Comparison of ENCODE assay signal across 31 cellular contexts in the genomic region with DNA sequence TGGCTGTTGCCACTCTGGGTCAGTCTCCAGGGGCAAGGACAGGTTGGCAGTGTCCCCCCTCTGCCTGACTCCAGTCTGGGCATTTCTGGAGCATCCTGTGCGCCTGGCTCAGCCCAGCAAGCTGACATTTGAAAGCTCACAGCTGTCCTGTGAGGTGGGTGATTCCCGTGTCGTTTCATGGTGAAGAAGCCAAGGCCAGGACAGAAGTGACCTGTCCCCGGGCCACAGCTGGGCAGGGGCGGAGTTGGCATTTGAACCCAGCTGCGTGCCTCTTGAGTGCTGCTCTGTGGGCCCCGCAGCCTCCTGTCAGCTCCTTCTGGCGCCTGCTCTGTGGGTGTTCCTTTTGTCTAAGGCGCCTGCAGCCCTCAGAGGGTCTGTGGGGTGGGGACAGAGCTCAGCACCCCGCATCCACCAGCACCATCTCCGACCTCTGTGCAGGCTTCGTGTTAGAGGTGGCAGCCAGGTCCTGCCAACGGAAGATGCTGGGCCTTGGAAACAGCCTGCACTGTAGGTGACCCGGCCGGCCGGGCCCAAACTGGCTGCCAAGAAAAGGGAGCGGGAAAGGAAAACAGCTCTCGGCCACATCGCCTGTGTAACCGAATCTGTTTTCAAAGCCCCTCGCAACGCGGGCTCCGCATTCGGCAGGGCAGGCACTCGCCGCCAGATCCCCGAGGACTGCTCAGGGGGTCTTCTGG. TPM values are rescaled to one million over a fixed set of nuclear protein-coding genes. Genes with fewer than 3 reads are reported as not detected.
A peak's percentile ranks its signal among the peaks of the same experiment; 100 is the strongest.
DNase-seq lines count a peak whose midpoint lies in the region; ATAC-seq and TF ChIP-seq lines count a peak whose summit lies in the region.
"Had no signal": no experiment of that assay in that cellular context is flagged by ENCODE, and none has a peak within 500 bp of the region (broad histone marks: within the 10 kb centered on the region; RNA-seq: fewer than 3 reads in every experiment).

No MANE protein-coding gene starts in this region.

- ATAC-seq in HG03045 (IDR thresholded peaks at IDR 0.05; ENCODE audit: unreplicated experiment): no peak
- ATAC-seq in left colon: no peak
- ATAC-seq: left cardiac atrium had no signal

- H3K27ac ChIP-seq in BLaER1 treated with 17β-estradiol and CSF1 and Interleukin-3, amounts not matched to agents 10 nM and 100 nM: no peak overlapping the region
- H3K27ac ChIP-seq in HUES64 (ENCODE audit: low read depth, low read length): no peak overlapping the region
- no peak overlapping the region for H3K27ac ChIP-seq in coronary artery
- H3K27ac ChIP-seq: KMS-11 had no signal

- peak overlapping the region in 9 of 11 experiments; percentile 24 to 98 (median 85); a peak in 15 of 22 replicates for H3K4me2 ChIP-seq in BLaER1 treated with 17β-estradiol and CSF1 and Interleukin-3, amounts not matched to agents 10 nM and 100 nM
- H3K4me2 ChIP-seq: KMS-11 had no signal

- peak overlapping the region in 1 of 3 experiments; percentile 27 for H3K4me3 Mint-ChIP-seq in nephron
- H3K4me3 Mint-ChIP-seq: activated CD4-positive, alpha-beta memory T cell treated with anti-CD3 and anti-CD28 coated beads for 36 hours; activated naive CD4-positive, alpha-beta T cell treated with anti-CD3 and anti-CD28 coated beads, Interleukin-2, amount 50 U/mL, for 24 hours; memory B cell had no signal

- H3K4me1 Mint-ChIP-seq in nephron: peaks cover 41% of the 10 kb centered on the region

- H3K9me3 ChIP-seq in BLaER1 treated with 17β-estradiol and CSF1 and Interleukin-3, amounts not matched to agents 10 nM and 100 nM (replicated peaks in 1 of 11): no peaks in the 10 kb centered on the region
- no peaks in the 10 kb centered on the region for H3K9me3 ChIP-seq in HUES64 (ENCODE audit: insufficient read depth, low read depth, low read length)
- H3K9me3 ChIP-seq: BE2C, Caco-2 had no signal

- no peaks in the 10 kb centered on the region for H3K9me3 Mint-ChIP-seq in nephron
- H3K9me3 Mint-ChIP-seq: activated CD4-positive, alpha-beta memory T cell treated with anti-CD3 and anti-CD28 coated beads for 36 hours; activated naive CD4-positive, alpha-beta T cell treated with anti-CD3 and anti-CD28 coated beads, Interleukin-2, amount 50 U/mL, for 24 hours; activated T-helper 2 cell treated with anti-CD3 and anti-CD28 coated beads, Interferon-gamma antibody, Interleukin-2, Interleukin-4, amounts not matched to agents 10 μg/mL and 5 μg/mL and 100 μg/mL, durations not matched to agents 14 hours and 24 hours and 36 hours; memory B cell had no signal

- intact Hi-C loops in left colon (cut with DNase I, micrococcal nuclease): no loop called here

- peak overlapping the region in 2 of 3 experiments; percentile 30 to 74 for H3K27ac Mint-ChIP-seq in nephron
- H3K27ac Mint-ChIP-seq: activated CD4-positive, alpha-beta memory T cell treated with anti-CD3 and anti-CD28 coated beads for 36 hours; activated naive CD4-positive, alpha-beta T cell treated with anti-CD3 and anti-CD28 coated beads, Interleukin-2, amount 50 U/mL, for 24 hours; activated T-helper 2 cell treated with anti-CD3 and anti-CD28 coated beads, Interferon-gamma antibody, Interleukin-2, Interleukin-4, amounts not matched to agents 10 μg/mL and 5 μg/mL and 100 μg/mL, durations not matched to agents 14 hours and 24 hours and 36 hours; memory B cell had no signal

- TF ChIP-seq CTCF in coronary artery (IDR thresholded peaks at IDR 0.05) (no peak), nephron (IDR thresholded peaks at IDR 0.05; ENCODE audit: unreplicated experiment in 3 of 3) (no peak)

- DNase-seq in coronary artery (ENCODE audit: low spot score) (no peak), left colon (no peak), GF-D8 (lab: John Stamatoyannopoulos, UW) (no peak), NCI-H2081 treated with DMSO at 0.1 percent for 48 hours (lab: John Stamatoyannopoulos, UW) (no peak)
- DNase-seq: activated CD4-positive, alpha-beta memory T cell treated with anti-CD3 and anti-CD28 coated beads for 36 hours; activated CD4-positive, CD25-positive, alpha-beta regulatory T cell treated with anti-CD3 and anti-CD28 coated beads, Interleukin-2, amount 50 U/mL, for 72 hours; amygdala; BE2C; Caco-2; cortex of kidney; DND-41; foreskin fibroblast; head of caudate nucleus; left cardiac atrium; NCI-H1436 treated with DMSO at 0.1 percent for 48 hours; nucleus accumbens; stimulated activated CD4-positive, alpha-beta T cell treated with anti-CD3 and anti-CD28 coated beads, Interleukin-1b, Interleukin-23, amount 100 ng/mL, for 48 hours had no signal

- peaks cover 0 to 88% (median 49%) of the 10 kb centered on the region in 11 experiments; a peak in 18 of 22 replicates for H4K20me1 ChIP-seq in BLaER1 treated with 17β-estradiol and CSF1 and Interleukin-3, amounts not matched to agents 10 nM and 100 nM

- H3K27me3 ChIP-seq in BLaER1 treated with 17β-estradiol and CSF1 and Interleukin-3, amounts not matched to agents 10 nM and 100 nM: peaks cover 96 to 99% (median 98%) of the 10 kb centered on the region in 11 experiments
- peaks cover 78% of the 10 kb centered on the region for H3K27me3 ChIP-seq in HUES64 (ENCODE audit: insufficient read depth, low read length)

- H3K9ac ChIP-seq in BLaER1 treated with 17β-estradiol and CSF1 and Interleukin-3, amounts not matched to agents 10 nM and 100 nM: no peak overlapping the region
- no peak overlapping the region for H3K9ac ChIP-seq in HUES64 (ENCODE audit: low read depth, low read length)
- H3K9ac ChIP-seq: KMS-11 had no signal

- no peak overlapping the region for H3K4me3 ChIP-seq in BLaER1 treated with 17β-estradiol and CSF1 and Interleukin-3, amounts not matched to agents 10 nM and 100 nM
- peak overlapping the region; percentile 28; the same call in 1 of the 2 replicates for H3K4me3 ChIP-seq in HUES64 (ENCODE audit: low read length)
- peak overlapping the region; percentile 50 for H3K4me3 ChIP-seq in coronary artery

- H3K36me3 ChIP-seq in BLaER1 treated with 17β-estradiol and CSF1 and Interleukin-3, amounts not matched to agents 10 nM and 100 nM: no peaks in the 10 kb centered on the region
- no peaks in the 10 kb centered on the region for H3K36me3 ChIP-seq in HUES64 (ENCODE audit: insufficient read depth, low read length)
- H3K36me3 ChIP-seq: BE2C had no signal

- H3K4me1 ChIP-seq in BLaER1 treated with 17β-estradiol and CSF1 and Interleukin-3, amounts not matched to agents 10 nM and 100 nM: peaks cover 18 to 67% (median 42%) of the 10 kb centered on the region in 10 experiments
- H3K4me1 ChIP-seq in HUES64 (ENCODE audit: insufficient read depth, low read length): peaks cover 19% of the 10 kb centered on the region

- H3K27me3 Mint-ChIP-seq in nephron (ENCODE audit: low read depth): peaks cover 82% of the 10 kb centered on the region

- WGBS in HUES64: 30% methylated on average over 28 of the region's 28 CpGs

- no peaks in the 10 kb centered on the region for H3K36me3 Mint-ChIP-seq in nephron (ENCODE audit: low read depth)
- H3K36me3 Mint-ChIP-seq: activated CD4-positive, alpha-beta memory T cell treated with anti-CD3 and anti-CD28 coated beads for 36 hours; activated naive CD4-positive, alpha-beta T cell treated with anti-CD3 and anti-CD28 coated beads, Interleukin-2, amount 50 U/mL, for 24 hours had no signal

RNA-seq across cellular contexts. Expression of a gene that starts 5.8 kb away (rescaled TPM):
- polyA plus RNA-seq in HUES64 (2013, experiment 1 of 2): 0.05 TPM
- 0.13 TPM for polyA plus RNA-seq in HUES64 (2013, experiment 2 of 2)
- total RNA-seq in left colon: not detected
- total RNA-seq: activated CD4-positive, alpha-beta memory T cell treated with anti-CD3 and anti-CD28 coated beads for 36 hours; activated T-helper 2 cell treated with anti-CD3 and anti-CD28 coated beads, Interferon-gamma antibody, Interleukin-2, Interleukin-4, amounts not matched to agents 10 μg/mL and 5 μg/mL and 100 μg/mL, durations not matched to agents 14 hours and 24 hours and 36 hours; bronchial epithelial cell; esophagus mucosa; HT1080; myocyte had no signal

RNA-seq across cellular contexts. Expression of a gene that starts 54.2 kb away (rescaled TPM):
- 0.10 TPM for polyA plus RNA-seq in HUES64 (2013, experiment 1 of 2)
- polyA plus RNA-seq in HUES64 (2013, experiment 2 of 2): 0.25 TPM
- total RNA-seq in left colon: 1 to 10 TPM; 4.8 to 6.7 TPM
- total RNA-seq: activated CD4-positive, alpha-beta memory T cell treated with anti-CD3 and anti-CD28 coated beads for 36 hours; activated T-helper 2 cell treated with anti-CD3 and anti-CD28 coated beads, Interferon-gamma antibody, Interleukin-2, Interleukin-4, amounts not matched to agents 10 μg/mL and 5 μg/mL and 100 μg/mL, durations not matched to agents 14 hours and 24 hours and 36 hours; HT1080; left cardiac atrium; NCI-H460; pulmonary artery endothelial cell had no signal

Comparison
In these comparisons a context has a peak if more than half of its experiments do, and no peak if none do; other contexts are left out.
1. H3K4me3 ChIP-seq: peak in HUES64 (single experiment) and coronary artery (single experiment); none in BLaER1 treated with 17β-estradiol and CSF1 and Interleukin-3, amounts not matched to agents 10 nM and 100 nM (0 of 10).